23 cellular contexts compared by ENCODE assay signal in the genomic region with DNA sequence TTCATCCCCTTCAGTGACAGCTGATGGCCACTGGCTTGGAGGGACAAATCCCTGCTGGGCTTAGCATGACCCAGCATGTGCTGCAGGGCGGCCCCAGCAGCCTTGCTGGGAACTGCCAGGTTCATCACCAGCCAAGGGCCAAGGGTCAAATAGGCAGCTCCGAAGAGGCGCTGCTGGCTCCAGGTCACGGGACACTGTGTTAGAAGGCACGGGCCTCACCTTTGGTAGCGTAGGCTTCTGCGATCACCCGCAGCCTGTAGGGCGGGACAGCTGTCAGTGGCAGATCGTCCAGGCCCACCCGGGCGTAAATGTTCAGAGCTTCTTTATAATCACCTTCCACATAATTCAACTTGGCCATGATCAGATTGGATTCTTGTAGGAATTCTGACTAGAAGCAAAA.
"Had no signal": no experiment of that assay in that cellular context is flagged by ENCODE, and none has a peak within 500 bp of the region (broad histone marks: within the 10 kb centered on the region; RNA-seq: fewer than 3 reads in every experiment).

No MANE protein-coding gene starts in this region.

- ATAC-seq: gastrocnemius medialis; naive thymus-derived CD8-positive, alpha-beta T cell; stimulated activated effector memory CD8-positive, alpha-beta T cell treated with anti-CD3 and anti-CD28 coated beads, Interleukin-12 subunit alpha, Interleukin-12 subunit beta, amount 100 ng/mL, for 72 hours; stimulated activated naive CD8-positive, alpha-beta T cell treated with anti-CD3 and anti-CD28 coated beads, Interleukin-15, amount 100 ng/mL, for 72 hours had no signal

- H3K27me3 Mint-ChIP-seq: activated naive CD4-positive, alpha-beta T cell treated with anti-CD3 and anti-CD28 coated beads, Interleukin-2, amount 10 ng/mL, durations not matched to agents 7 days and 5 days; brain; naive thymus-derived CD8-positive, alpha-beta T cell; progenitor cell of endocrine pancreas; stimulated activated naive CD8-positive, alpha-beta T cell treated with anti-CD3 and anti-CD28 coated beads, Interleukin-15, amount 100 ng/mL, for 72 hours had no signal

- H3K27me3 ChIP-seq: dorsolateral prefrontal cortex, esophagus squamous epithelium, gastrocnemius medialis, suprapubic skin, tibial nerve had no signal

- H3K4me1 Mint-ChIP-seq: activated naive CD4-positive, alpha-beta T cell treated with anti-CD3 and anti-CD28 coated beads, Interleukin-2, amount 10 ng/mL, durations not matched to agents 7 days and 5 days; brain; stimulated activated effector memory CD8-positive, alpha-beta T cell treated with anti-CD3 and anti-CD28 coated beads, Interleukin-12 subunit alpha, Interleukin-12 subunit beta, amount 100 ng/mL, for 72 hours; stimulated activated naive CD8-positive, alpha-beta T cell treated with anti-CD3 and anti-CD28 coated beads, Interleukin-15, amount 100 ng/mL, for 72 hours had no signal

- DNase-seq: activated CD4-positive, alpha-beta T cell treated with anti-CD3 and anti-CD28 coated beads for 1 hour; activated CD4-positive, alpha-beta T cell treated with anti-CD3 and anti-CD28 coated beads, Interleukin-2, amount 50 U/mL, for 4 hours; activated effector memory CD4-positive, alpha-beta T cell treated with anti-CD3 and anti-CD28 coated beads, Interleukin-2, amount 50 U/mL, for 16 hours; activated naive CD4-positive, alpha-beta T cell treated with anti-CD3 and anti-CD28 coated beads, Interleukin-2, amount 10 ng/mL, durations not matched to agents 7 days and 5 days; activated T-cell treated with anti-CD3 and anti-CD28 coated beads, Interleukin-2, amount 50 U/mL, for 48 hours; aorta; caudate nucleus; dorsolateral prefrontal cortex; esophagus squamous epithelium; gastrocnemius medialis; hippocampal formation; naive thymus-derived CD8-positive, alpha-beta T cell; retina; stimulated activated CD4-positive, alpha-beta T cell treated with anti-CD3 and anti-CD28 coated beads, Interleukin-2, amount 100 ng/mL, for 24 hours; stimulated activated naive CD8-positive, alpha-beta T cell treated with anti-CD3 and anti-CD28 coated beads, Interleukin-15, amount 100 ng/mL, for 72 hours; T-helper 1 cell; WERI-Rb-1 had no signal

- H3K36me3 Mint-ChIP-seq: activated naive CD4-positive, alpha-beta T cell treated with anti-CD3 and anti-CD28 coated beads, Interleukin-2, amount 10 ng/mL, durations not matched to agents 7 days and 5 days; naive thymus-derived CD8-positive, alpha-beta T cell; stimulated activated effector memory CD8-positive, alpha-beta T cell treated with anti-CD3 and anti-CD28 coated beads, Interleukin-12 subunit alpha, Interleukin-12 subunit beta, amount 100 ng/mL, for 72 hours had no signal

- H3K4me1 ChIP-seq: esophagus squamous epithelium, gastrocnemius medialis, suprapubic skin, tibial nerve had no signal

- H3K4me3 Mint-ChIP-seq: activated naive CD4-positive, alpha-beta T cell treated with anti-CD3 and anti-CD28 coated beads, Interleukin-2, amount 10 ng/mL, durations not matched to agents 7 days and 5 days; brain; naive thymus-derived CD8-positive, alpha-beta T cell; stimulated activated effector memory CD8-positive, alpha-beta T cell treated with anti-CD3 and anti-CD28 coated beads, Interleukin-12 subunit alpha, Interleukin-12 subunit beta, amount 100 ng/mL, for 72 hours; stimulated activated naive CD8-positive, alpha-beta T cell treated with anti-CD3 and anti-CD28 coated beads, Interleukin-15, amount 100 ng/mL, for 72 hours had no signal

- H3K27ac Mint-ChIP-seq: activated naive CD4-positive, alpha-beta T cell treated with anti-CD3 and anti-CD28 coated beads, Interleukin-2, amount 10 ng/mL, durations not matched to agents 7 days and 5 days; progenitor cell of endocrine pancreas; stimulated activated effector memory CD8-positive, alpha-beta T cell treated with anti-CD3 and anti-CD28 coated beads, Interleukin-12 subunit alpha, Interleukin-12 subunit beta, amount 100 ng/mL, for 72 hours had no signal

- H3K4me3 ChIP-seq: dorsolateral prefrontal cortex, esophagus squamous epithelium, gastrocnemius medialis, lung, suprapubic skin, tibial nerve had no signal

- H3K27ac ChIP-seq: esophagus squamous epithelium, gastrocnemius medialis, suprapubic skin, tibial nerve, WERI-Rb-1 had no signal

- H3K9me3 Mint-ChIP-seq: activated naive CD4-positive, alpha-beta T cell treated with anti-CD3 and anti-CD28 coated beads, Interleukin-2, amount 10 ng/mL, durations not matched to agents 7 days and 5 days; brain; naive thymus-derived CD8-positive, alpha-beta T cell; stimulated activated effector memory CD8-positive, alpha-beta T cell treated with anti-CD3 and anti-CD28 coated beads, Interleukin-12 subunit alpha, Interleukin-12 subunit beta, amount 100 ng/mL, for 72 hours; stimulated activated naive CD8-positive, alpha-beta T cell treated with anti-CD3 and anti-CD28 coated beads, Interleukin-15, amount 100 ng/mL, for 72 hours had no signal

- H3K9me3 ChIP-seq: esophagus squamous epithelium, gastrocnemius medialis, suprapubic skin, tibial nerve had no signal
